Comparison of ENCODE assay signal across 2 cellular contexts in the genomic region with DNA sequence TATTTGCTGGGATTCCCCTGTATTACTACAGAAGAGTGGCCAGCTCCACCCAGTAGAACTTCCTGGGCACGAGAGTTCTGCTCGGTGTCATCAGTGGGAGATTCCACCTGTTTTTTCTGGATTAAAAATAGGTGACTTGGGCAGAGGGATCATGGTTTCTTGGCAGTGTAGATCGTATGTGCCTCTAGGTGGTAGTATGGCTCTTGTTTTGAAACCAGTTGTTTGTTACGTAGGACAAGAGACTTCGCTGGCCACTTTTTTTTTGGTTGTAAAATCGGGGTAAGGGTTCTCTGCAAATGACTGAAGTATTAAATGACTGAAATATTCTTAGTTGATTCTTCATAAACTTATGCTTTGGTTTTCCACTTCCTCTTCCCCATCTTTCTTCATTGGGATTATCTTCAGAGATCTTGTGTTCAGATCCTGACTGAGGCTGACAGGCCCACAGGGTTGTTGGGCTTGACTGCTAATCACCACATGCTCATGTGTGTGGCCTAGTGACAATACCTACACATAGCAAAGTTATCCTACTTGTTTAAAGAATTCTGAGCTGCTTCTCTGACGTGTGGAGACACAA.
TF ChIP-seq lines count a peak whose summit lies in the region.

No MANE protein-coding gene starts in this region.

TF ChIP-seq in IMR-90, 13 proteins besides CTCF, POLR2A, EP300 and RAD21:
- TF ChIP-seq, protein P1, sequence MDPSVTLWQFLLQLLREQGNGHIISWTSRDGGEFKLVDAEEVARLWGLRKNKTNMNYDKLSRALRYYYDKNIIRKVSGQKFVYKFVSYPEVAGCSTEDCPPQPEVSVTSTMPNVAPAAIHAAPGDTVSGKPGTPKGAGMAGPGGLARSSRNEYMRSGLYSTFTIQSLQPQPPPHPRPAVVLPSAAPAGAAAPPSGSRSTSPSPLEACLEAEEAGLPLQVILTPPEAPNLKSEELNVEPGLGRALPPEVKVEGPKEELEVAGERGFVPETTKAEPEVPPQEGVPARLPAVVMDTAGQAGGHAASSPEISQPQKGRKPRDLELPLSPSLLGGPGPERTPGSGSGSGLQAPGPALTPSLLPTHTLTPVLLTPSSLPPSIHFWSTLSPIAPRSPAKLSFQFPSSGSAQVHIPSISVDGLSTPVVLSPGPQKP (IDR thresholded peaks at IDR 0.05; ENCODE audit: borderline replicate concordance, low read depth, low read length): no peak
- TF ChIP-seq RCOR1 (IDR thresholded peaks at IDR 0.05; ENCODE audit: insufficient replicate concordance, low read length): no peak
- TF ChIP-seq MAFK (IDR thresholded peaks at IDR 0.05; ENCODE audit: low read depth, low read length): no peak
- TF ChIP-seq RFX5 (IDR thresholded peaks at IDR 0.05; ENCODE audit: low read depth, low read length): no peak
- TF ChIP-seq SMC3 (IDR thresholded peaks at IDR 0.05; ENCODE audit: low read depth, low read length): 0 out of 2 replicates have a peak, but pooled peaks have one; percentile 8
- TF ChIP-seq BHLHE40 (IDR thresholded peaks at IDR 0.05; ENCODE audit: low read depth, low read length): no peak
- no peak for TF ChIP-seq FOS (IDR thresholded peaks at IDR 0.05; ENCODE audit: low read depth, low read length)
- no peak for TF ChIP-seq CEBPB (IDR thresholded peaks at IDR 0.05; ENCODE audit: low read depth, low read length)

TF ChIP-seq in HepG2, 621 proteins besides CTCF, POLR2A, EP300 and RAD21:
- peak; percentile 57 for TF ChIP-seq STAG1 (CRISPR knock-in tag; IDR thresholded peaks at IDR 0.05)
- TF ChIP-seq ZNF431 (CRISPR knock-in tag; IDR thresholded peaks at IDR 0.05; ENCODE audit: borderline replicate concordance, low read depth): no peak
TF ChIP-seq in HepG2: peak in this region for 1.
